20 cellular contexts compared by ENCODE assay signal in genomic region chr10:61688551-61689308, GRCh38. TPM values are rescaled to one million over a fixed set of nuclear protein-coding genes. Genes with fewer than 3 reads are reported as not detected.
DNase-seq lines count a peak whose midpoint lies in the region; FAIRE-seq and TF ChIP-seq lines count a peak whose summit lies in the region.
"Had no signal": no experiment of that assay in that cellular context is flagged by ENCODE, and none has a peak within 500 bp of the region (broad histone marks: within the 10 kb centered on the region; RNA-seq: fewer than 3 reads in every experiment).

No MANE protein-coding gene starts in this region.

- H3K9me3 ChIP-seq in esophagus squamous epithelium (no peaks in the 10 kb centered on the region), SK-N-SH (no peaks in the 10 kb centered on the region)
- H3K9me3 ChIP-seq: Caco-2, HAP-1 had no signal

- TF ChIP-seq RAD21 in SK-N-SH (IDR thresholded peaks at IDR 0.05; ENCODE audit: low read length): no peak

- no peak overlapping the region for H2AFZ ChIP-seq in SK-N-SH (ENCODE audit: low read depth)

- TF ChIP-seq CTCF in astrocyte of the cerebellum (IDR thresholded peaks at IDR 0.05; ENCODE audit: low read depth, low read length, missing control alignments) (no peak), esophagus squamous epithelium (IDR thresholded peaks at IDR 0.05) (no peak), SK-N-SH (IDR thresholded peaks at IDR 0.05) (no peak)

- CTCF ChIA-PET in HEK293T (lab: Yijun Ruan, JAX) (no interaction called here), SK-N-SH (lab: Yijun Ruan, JAX) (no interaction called here)

- no peaks in the 10 kb centered on the region for H3K4me1 ChIP-seq in esophagus squamous epithelium
- H3K4me1 ChIP-seq in SK-N-SH (ENCODE audit: control insufficient read depth in 1 of 2, insufficient read depth in 2 of 2, low read depth in 1 of 2, low read length in 1 of 2): no peaks in the 10 kb centered on the region; a peak in 1 of 4 replicates
- H3K4me1 ChIP-seq: Caco-2, HAP-1 had no signal

- H3K27me3 ChIP-seq in esophagus squamous epithelium (no peaks in the 10 kb centered on the region), SK-N-SH (ENCODE audit: insufficient read depth) (no peaks in the 10 kb centered on the region)

- in situ Hi-C loops in astrocyte of the cerebellum (cut with HindIII; ENCODE audit: low sequenced_read_pairs): no loop called here

- H3K79me2 ChIP-seq in SK-N-SH (ENCODE audit: insufficient read depth): no peaks in the 10 kb centered on the region

- H3K27ac ChIP-seq in esophagus squamous epithelium (no peak overlapping the region), SK-N-SH (ENCODE audit: low read depth in 2 of 2, low read length in 1 of 2) (no peak overlapping the region)
- H3K27ac ChIP-seq: C4-2B had no signal

- TF ChIP-seq POLR2A in H54 (IDR thresholded peaks at IDR 0.05; ENCODE audit: low read depth, low read length) (no peak), esophagus squamous epithelium (IDR thresholded peaks at IDR 0.05) (no peak)

- no peaks in the 10 kb centered on the region for H3K9me2 ChIP-seq in SK-N-SH

- H3K4me2 ChIP-seq in SK-N-SH: no peak overlapping the region

- H4K20me1 ChIP-seq in SK-N-SH (ENCODE audit: insufficient read depth): no peaks in the 10 kb centered on the region

- H3F3A ChIP-seq in SK-N-SH (replicated peaks; ENCODE audit: insufficient read depth): no peaks in the 10 kb centered on the region

- H3K36me3 ChIP-seq in esophagus squamous epithelium (no peaks in the 10 kb centered on the region), SK-N-SH (replicated peaks in 1 of 2; ENCODE audit: control insufficient read depth in 1 of 2, insufficient read depth in 2 of 2, low read length in 1 of 2) (no peaks in the 10 kb centered on the region)
- H3K36me3 ChIP-seq: HAP-1 had no signal

- POLR2A ChIA-PET in HEK293T (lab: Yijun Ruan, JAX) (no interaction called here), SK-N-SH (lab: Yijun Ruan, JAX) (no interaction called here)

- TF ChIP-seq EP300 in SK-N-SH (IDR thresholded peaks at IDR 0.05; ENCODE audit: borderline replicate concordance in 1 of 2, low read depth in 1 of 2, low read length in 1 of 2): no peak

- intact Hi-C loops in esophagus squamous epithelium (cut with DNase I): no loop called here

- no peak overlapping the region for H3K4me3 ChIP-seq in astrocyte of the cerebellum (ENCODE audit: low read depth, low read length)
- H3K4me3 ChIP-seq in esophagus squamous epithelium: no peak overlapping the region
- H3K4me3 ChIP-seq in SK-N-SH (ENCODE audit: low read depth in 2 of 2, low read length in 1 of 2): no peak overlapping the region
- H3K4me3 ChIP-seq: HAP-1 had no signal

- DNase-seq in H54 (ENCODE audit: insufficient read length, low spot score): no peak
- DNase-seq in astrocyte of the cerebellum (ENCODE audit: low read depth): peak; percentile 9
- peak; percentile 43 for DNase-seq in fibroblast of gingiva (ENCODE audit: low read depth)
- no peak for DNase-seq in esophagus squamous epithelium (lab: John Stamatoyannopoulos, UW)
- no peak for DNase-seq in effector CD8-positive, alpha-beta T cell (lab: John Stamatoyannopoulos, UW)
- DNase-seq in HEK293T (ENCODE audit: extremely low spot score): no peak
- no peak for DNase-seq in SK-N-SH
- DNase-seq: ACHN; AML-193; Caco-2; CD4-positive, alpha-beta T cell had no signal

- peak; percentile 36 for FAIRE-seq in H54 (lab: Jason Lieb, UNC)
- FAIRE-seq: A204.1, D721Med, G401.6, GM12891, GM18507, H1 had no signal

- WGBS in esophagus squamous epithelium, 2 donors: 86 to 89% methylated on average over 11 of the region's 11 CpGs
- WGBS in SK-N-SH (ENCODE audit: low lambda C conversion rate): 93% methylated on average over 11 of the region's 11 CpGs

- no peak overlapping the region for H3K9ac ChIP-seq in SK-N-SH

TF ChIP-seq in HEK293T, 16 proteins besides CTCF, POLR2A, EP300 and RAD21:
- TF ChIP-seq HDGF (IDR thresholded peaks at IDR 0.05; ENCODE audit: borderline replicate concordance): no peak
- TF ChIP-seq FOXK2 (IDR thresholded peaks at IDR 0.05): no peak
- no peak for TF ChIP-seq FOXA1 (IDR thresholded peaks at IDR 0.05)
- no peak for TF ChIP-seq NFRKB (IDR thresholded peaks at IDR 0.05)
- no peak for TF ChIP-seq SP1 (IDR thresholded peaks at IDR 0.05)
- no peak for TF ChIP-seq FOXM1 (IDR thresholded peaks at IDR 0.05; ENCODE audit: borderline replicate concordance)
- no peak for TF ChIP-seq TARDBP (IDR thresholded peaks at IDR 0.05)
- no peak for TF ChIP-seq LEF1 (IDR thresholded peaks at IDR 0.05; ENCODE audit: borderline replicate concordance)

TF ChIP-seq in SK-N-SH, 30 proteins besides CTCF, POLR2A, EP300 and RAD21:
- TF ChIP-seq TCF12 (IDR thresholded peaks at IDR 0.05): no peak
- no peak for TF ChIP-seq CHD2 (IDR thresholded peaks at IDR 0.05; ENCODE audit: low read length, partially characterized antibody)
- TF ChIP-seq NFIC (IDR thresholded peaks at IDR 0.05; ENCODE audit: borderline replicate concordance): no peak
- TF ChIP-seq REST (IDR thresholded peaks at IDR 0.05; ENCODE audit: low read depth, low read length): no peak
- TF ChIP-seq JUND (IDR thresholded peaks at IDR 0.05): no peak
- TF ChIP-seq FOXJ3 (CRISPR knock-in tag; IDR thresholded peaks at IDR 0.05): no peak
- no peak for TF ChIP-seq IRF3 (IDR thresholded peaks at IDR 0.05; ENCODE audit: low read depth, low read length)
- TF ChIP-seq NRF1 (IDR thresholded peaks at IDR 0.05; ENCODE audit: low read depth, low read length): no peak
- TF ChIP-seq RXRA (IDR thresholded peaks at IDR 0.05; ENCODE audit: borderline replicate concordance, low read depth): no peak

RNA-seq across cellular contexts. Expression of gene CABCOCO1, which starts 26.0 kb away (rescaled TPM):
- under 1 TPM in 1 of 4 donors, not detected in 3; 0.38 TPM for total RNA-seq in esophagus squamous epithelium
- polyA plus RNA-seq in SK-N-SH (2012; rRNA removed): 0.71 and 0.94 TPM in 2 replicates
- polyA plus RNA-seq in SK-N-SH (2012; cell fraction: cytosol; rRNA removed): 1.6 and 2.2 TPM in 2 replicates
- 0.11 and 0.44 TPM in 2 replicates for polyA plus RNA-seq in SK-N-SH (2012; cell fraction: nucleus; rRNA removed)
- total RNA-seq: Caco-2; CD4-positive, alpha-beta T cell; H1; HT-29 had no signal
- polyA plus RNA-seq: H1 had no signal

Comparison
In these comparisons a context has a peak if more than half of its experiments do, and no peak if none do; other contexts are left out.
1. DNase-seq: peak in astrocyte of the cerebellum (single experiment) and fibroblast of gingiva (single experiment); none in H54 (single experiment), esophagus squamous epithelium (single experiment), effector CD8-positive, alpha-beta T cell (single experiment), HEK293T (single experiment) and SK-N-SH (single experiment).